In the genomic region with DNA sequence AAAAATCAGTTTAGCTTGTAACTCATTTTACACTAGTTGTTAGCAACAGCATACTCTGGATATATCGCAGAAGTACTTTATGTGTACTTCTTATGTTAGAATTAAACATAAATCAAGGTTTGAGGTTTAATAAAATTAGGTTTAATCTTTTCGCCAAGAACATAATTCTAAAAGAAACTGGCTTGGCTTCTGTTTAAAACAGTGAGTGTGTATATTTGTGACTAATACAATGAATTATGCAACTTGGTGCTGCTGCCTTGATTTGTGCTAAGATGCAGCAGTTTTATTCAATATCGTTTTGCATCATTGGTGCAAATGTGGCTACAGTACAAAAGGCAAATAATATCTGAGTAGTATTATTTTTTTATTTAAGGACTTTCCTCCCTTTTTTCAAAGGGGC, we compare ENCODE assay signal across 18 cellular contexts. TPM values are rescaled to one million over a fixed set of nuclear protein-coding genes. Genes with fewer than 3 reads are reported as not detected.
DNase-seq lines count a peak whose midpoint lies in the region; ATAC-seq and TF ChIP-seq lines count a peak whose summit lies in the region.
"Had no signal": no experiment of that assay in that cellular context is flagged by ENCODE, and none has a peak within 500 bp of the region (broad histone marks: within the 10 kb centered on the region; RNA-seq: fewer than 3 reads in every experiment).

No MANE protein-coding gene starts in this region.

- no peak for TF ChIP-seq CTCF in osteoblast (IDR thresholded peaks at IDR 0.05; ENCODE audit: extremely low read depth, low read depth, low read length)
- TF ChIP-seq CTCF in upper lobe of right lung (IDR thresholded peaks at IDR 0.05), result no peak

- H2AFZ ChIP-seq in osteoblast (ENCODE audit: low read length), result no peak overlapping the region

- ATAC-seq in upper lobe of right lung, result no peak
- ATAC-seq: activated CD4-positive, CD25-positive, alpha-beta regulatory T cell treated with anti-CD3 and anti-CD28 coated beads, Interleukin-2, amount 50 U/mL, for 24 hours; activated CD8-positive, alpha-beta memory T cell treated with anti-CD3 and anti-CD28 coated beads, Interleukin-2, amount 10 ng/mL, durations not matched to agents 7 days and 5 days had no signal

- no peaks in the 10 kb centered on the region for H3K27me3 ChIP-seq in MG63
- H3K27me3 ChIP-seq in osteoblast (ENCODE audit: insufficient read depth, low read length), result no peaks in the 10 kb centered on the region
- H3K27me3 ChIP-seq in upper lobe of right lung, result no peaks in the 10 kb centered on the region
- H3K27me3 ChIP-seq: spleen, uterus had no signal

- H3K27ac ChIP-seq in epithelial cell of prostate (peak overlapping the region; percentile 45), osteoblast (ENCODE audit: low read depth, low read length) (peak overlapping the region; percentile 8), upper lobe of right lung (no peak overlapping the region)
- H3K27ac ChIP-seq: spleen had no signal

- H3K4me3 ChIP-seq in MG63 (peak overlapping the region; percentile 9), osteoblast (ENCODE audit: insufficient read depth, low read length) (peak overlapping the region; percentile 22), upper lobe of right lung (no peak overlapping the region)
- H3K4me3 ChIP-seq: spleen, uterus had no signal

- H3K79me2 ChIP-seq in osteoblast (ENCODE audit: insufficient read depth, low read length), result peaks cover 33% of the 10 kb centered on the region

- intact Hi-C loops in upper lobe of right lung (cut with DNase I), result no loop called here

- H3K9me3 ChIP-seq in MG63, result no peaks in the 10 kb centered on the region
- no peaks in the 10 kb centered on the region for H3K9me3 ChIP-seq in osteoblast (ENCODE audit: low read depth, low read length)
- H3K9me3 ChIP-seq in upper lobe of right lung, result no peaks in the 10 kb centered on the region
- H3K9me3 ChIP-seq: spleen, uterus had no signal

- H3K4me2 ChIP-seq in osteoblast (ENCODE audit: insufficient read depth, low read length), result peak overlapping the region; percentile 52

- no peaks in the 10 kb centered on the region for H4K20me1 ChIP-seq in osteoblast (ENCODE audit: insufficient read depth, low read length)

- peaks cover 14% of the 10 kb centered on the region for H3K36me3 ChIP-seq in MG63
- no peaks in the 10 kb centered on the region for H3K36me3 ChIP-seq in osteoblast (ENCODE audit: insufficient read depth, low read length)
- H3K36me3 ChIP-seq in upper lobe of right lung, result no peaks in the 10 kb centered on the region
- H3K36me3 ChIP-seq: uterus had no signal

- DNase-seq in Ammon's horn (ENCODE audit: low spot score) (peak; percentile 17), MG63 (no peak), epithelial cell of prostate (ENCODE audit: low read depth, low spot score) (no peak), osteoblast (ENCODE audit: insufficient read length, low spot score, missing footprints) (no peak), superior temporal gyrus (ENCODE audit: extremely low spot score) (no peak), upper lobe of right lung (no peak)
- no peak for DNase-seq in stimulated activated CD4-positive, alpha-beta T cell treated with anti-CD3 and anti-CD28 coated beads, Interleukin-4, amount 100 ng/mL, for 1 hour
- no peak for DNase-seq in stimulated activated CD4-positive, alpha-beta T cell treated with anti-CD3 and anti-CD28 coated beads, Interleukin-4, amount 100 ng/mL, for 24 hours
- DNase-seq: activated CD8-positive, alpha-beta memory T cell treated with anti-CD3 and anti-CD28 coated beads, Interleukin-2, amount 10 ng/mL, durations not matched to agents 7 days and 5 days; Calu3; H9; Kasumi-1; NCI-H1694 treated with DMSO at 0.1 percent for 48 hours; SHP77; spleen; stimulated activated naive CD4-positive, alpha-beta T cell; uterus had no signal

- peaks cover 30% of the 10 kb centered on the region for H3K4me1 ChIP-seq in osteoblast (ENCODE audit: insufficient read depth, low read length)
- no peaks in the 10 kb centered on the region for H3K4me1 ChIP-seq in upper lobe of right lung

RNA-seq across cellular contexts. Expression of gene USP25, which starts 44.8 kb away (rescaled TPM):
- 16.4 and 25.1 TPM in 2 replicates for total RNA-seq in MG63 (2014; rRNA removed; shearing (Covaris generic); ENCODE audit: low replicate concordance)
- total RNA-seq in osteoblast, result 55.1 and 56.1 TPM in 2 replicates
- total RNA-seq in upper lobe of right lung, result 65.0 TPM
